In the genomic region with DNA sequence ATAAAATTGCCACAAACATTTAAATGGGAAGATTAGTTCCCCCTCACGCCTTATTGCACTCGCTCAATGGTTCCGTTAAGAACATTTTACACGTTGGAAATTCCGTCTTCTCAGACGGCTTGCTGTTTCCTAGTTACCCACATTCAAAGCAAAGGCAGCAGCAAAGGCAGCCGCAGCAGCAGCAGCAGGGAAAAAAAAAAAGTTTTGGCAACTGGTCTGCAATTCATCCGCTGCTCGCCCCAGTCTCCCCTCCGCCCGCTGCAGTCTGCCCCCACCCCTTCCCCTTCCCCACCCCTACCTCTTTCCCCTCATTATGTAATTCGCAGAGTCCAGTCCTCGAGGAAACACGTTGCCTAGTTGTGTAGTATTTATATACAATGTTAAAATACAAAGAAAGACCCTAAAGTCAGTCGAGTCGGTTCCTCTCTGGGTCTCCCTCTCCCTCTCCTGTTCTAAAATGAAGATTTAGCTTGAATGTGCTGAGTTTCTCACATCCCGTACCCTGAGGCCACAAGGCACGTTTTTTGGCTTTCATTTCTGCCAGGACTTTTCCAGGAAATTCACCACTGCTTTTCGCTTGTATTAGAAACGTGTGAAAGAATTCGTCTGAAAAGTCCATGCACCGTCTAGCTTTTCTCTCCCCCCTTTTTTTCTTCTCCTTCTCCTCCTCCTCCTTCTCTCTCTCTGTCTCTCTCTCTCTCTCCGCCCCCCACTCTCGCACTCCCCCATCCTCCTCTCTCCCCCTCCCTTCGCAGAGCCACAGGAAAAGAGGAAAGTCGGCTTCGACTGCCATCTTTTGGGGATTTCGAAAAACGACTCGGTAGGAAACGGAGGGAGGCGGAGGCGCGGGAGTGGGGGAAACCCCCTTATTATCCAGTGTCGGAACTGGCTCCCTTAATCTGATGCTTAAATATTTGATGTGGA, we compare ENCODE assay signal across 8 cellular contexts.
DNase-seq lines count a peak whose midpoint lies in the region; ATAC-seq and TF ChIP-seq lines count a peak whose summit lies in the region.

No MANE protein-coding gene starts in this region.

- H3K36me3 Mint-ChIP-seq in activated T-helper 17 cell treated with anti-CD3 and anti-CD28 coated beads, Interleukin-2, amount 50 U/mL, for 72 hours (ENCODE audit: low read depth), result no peaks in the 10 kb centered on the region

- intact Hi-C loops in head of caudate nucleus (cut with DNase I), result loop anchor here (2.0 kb wide), 1 partner anchor 142 kb away; no protein-coding TSS in a partner anchor

- peak overlapping the region; percentile 7 for H3K4me3 Mint-ChIP-seq in activated T-helper 17 cell treated with anti-CD3 and anti-CD28 coated beads, Interleukin-2, amount 50 U/mL, for 72 hours

- no peak overlapping the region for H3K27ac Mint-ChIP-seq in activated T-helper 17 cell treated with anti-CD3 and anti-CD28 coated beads, Interleukin-2, amount 50 U/mL, for 72 hours

- POLR2A ChIA-PET in GM10248 (lab: Yijun Ruan, JAX), result no interaction called here

- CTCF ChIA-PET in GM10248 (lab: Yijun Ruan, JAX), result no interaction called here

- H3K27me3 Mint-ChIP-seq in activated T-helper 17 cell treated with anti-CD3 and anti-CD28 coated beads, Interleukin-2, amount 50 U/mL, for 72 hours, result peaks cover 35% of the 10 kb centered on the region

- no peaks in the 10 kb centered on the region for H3K4me1 Mint-ChIP-seq in activated T-helper 17 cell treated with anti-CD3 and anti-CD28 coated beads, Interleukin-2, amount 50 U/mL, for 72 hours

- no peak for ATAC-seq in activated T-helper 17 cell treated with anti-CD3 and anti-CD28 coated beads, Interleukin-2, amount 50 U/mL, for 72 hours (replicated peaks)
- no peak for ATAC-seq in HG03025 (IDR thresholded peaks at IDR 0.05; ENCODE audit: low FRiP score, unreplicated experiment)

- H3K9me3 Mint-ChIP-seq in activated T-helper 17 cell treated with anti-CD3 and anti-CD28 coated beads, Interleukin-2, amount 50 U/mL, for 72 hours, result no peaks in the 10 kb centered on the region

- peak; percentile 29 for DNase-seq in GM10248 (ENCODE audit: extremely low spot score)
- DNase-seq in NCI-H187 treated with DMSO at 0.1 percent for 48 hours (lab: John Stamatoyannopoulos, UW), result peak; percentile 32
- peak; percentile 57 to 92 (median 79) for DNase-seq in head of caudate nucleus
- peak in 50 of 56 donors; percentile 10 to 82 (median 60) for DNase-seq in nucleus accumbens (lab: John Stamatoyannopoulos, UW)
- no peak for DNase-seq in stimulated activated CD4-positive, alpha-beta T cell treated with anti-CD3 and anti-CD28 coated beads, Interleukin-1b, Interleukin-23, amount 100 ng/mL, for 48 hours
- DNase-seq in activated CD8-positive, alpha-beta memory T cell treated with anti-CD3 and anti-CD28 coated beads, Interleukin-2, amount 50 U/mL, for 48 hours, result no peak

- TF ChIP-seq CTCF in GM10248 (IDR thresholded peaks at IDR 0.05; ENCODE audit: control extremely low read depth, extremely low read depth, low read depth, missing control alignments), result peak; percentile 16

Comparison
In these comparisons a context has a peak if more than half of its experiments do, and no peak if none do; other contexts are left out.
1. DNase-seq: peak in GM10248 (single experiment), NCI-H187 treated with DMSO at 0.1 percent for 48 hours (single experiment), head of caudate nucleus (42 of 42) and nucleus accumbens (50 of 56); none in stimulated activated CD4-positive, alpha-beta T cell treated with anti-CD3 and anti-CD28 coated beads, Interleukin-1b, Interleukin-23, amount 100 ng/mL, for 48 hours (single experiment) and activated CD8-positive, alpha-beta memory T cell treated with anti-CD3 and anti-CD28 coated beads, Interleukin-2, amount 50 U/mL, for 48 hours (single experiment).